Comparison of ENCODE assay signal across 8 cellular contexts in the genomic region with DNA sequence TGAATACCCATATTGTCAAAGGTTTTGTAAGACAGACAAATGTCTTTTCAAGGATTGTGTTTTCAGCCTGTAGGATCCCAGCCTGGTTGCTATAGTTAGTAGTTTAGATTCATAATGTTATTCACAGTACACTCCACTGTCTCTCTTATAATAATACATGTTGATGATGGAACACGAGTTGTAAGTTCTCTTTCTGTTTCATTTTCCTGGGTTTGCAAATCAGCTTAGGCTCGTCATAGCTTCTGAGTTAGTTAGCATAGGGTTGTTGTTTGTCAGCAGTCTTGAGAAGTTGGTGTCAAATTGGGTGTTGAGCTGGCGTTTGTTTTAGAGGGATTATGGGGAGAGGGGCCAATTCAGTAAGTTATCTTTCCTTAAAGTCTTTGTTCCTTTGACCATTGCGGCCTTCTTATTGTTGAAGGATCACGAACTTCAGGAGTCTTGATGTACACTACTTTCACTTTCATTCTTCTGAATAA. TPM values are rescaled to one million over a fixed set of nuclear protein-coding genes. Genes with fewer than 3 reads are reported as not detected.
DNase-seq lines count a peak whose midpoint lies in the region; ATAC-seq and TF ChIP-seq lines count a peak whose summit lies in the region.

No MANE protein-coding gene starts in this region.

- H3K4me3 Mint-ChIP-seq in natural killer cell = peak overlapping the region; percentile 94

- ATAC-seq in GM18505 (IDR thresholded peaks at IDR 0.05; ENCODE audit: unreplicated experiment) = peak; percentile 76
- peak; percentile 87 to 92 (median 88) for ATAC-seq in natural killer cell

- peak; percentile 78 for DNase-seq in GM23248
- DNase-seq in MM.1S = no peak
- no peak for DNase-seq in coronary artery (ENCODE audit: low spot score)
- peak; percentile 19 for DNase-seq in natural killer cell
- DNase-seq in pons (ENCODE audit: low spot score) = no peak
- no peak for DNase-seq in BE2C
- no peak for DNase-seq in amygdala (lab: John Stamatoyannopoulos, UW)

- H2AFZ ChIP-seq in GM23248 (peak overlapping the region; percentile 15; the same call in 1 of the 2 replicates), MM.1S (ENCODE audit: low read length) (no peak overlapping the region)

- intact Hi-C loops in natural killer cell (cut with micrococcal nuclease) = loop anchor here (5.0 kb wide), 1 partner anchor 42 kb away; no protein-coding TSS in a partner anchor

- H3K79me2 ChIP-seq in GM23248 (ENCODE audit: insufficient read depth) (peaks cover 95% of the 10 kb centered on the region), MM.1S (ENCODE audit: low read length) (peaks cover 50% of the 10 kb centered on the region)

- H3K4me2 ChIP-seq in GM23248 (ENCODE audit: unreplicated experiment) = peak overlapping the region; percentile 99
- 0 out of 2 replicates have a peak overlapping the region, but pooled peaks have one; percentile 3 for H3K4me2 ChIP-seq in MM.1S (ENCODE audit: low read depth, low read length)

- H3K27ac ChIP-seq in GM23248 (peak overlapping the region; percentile 80), MM.1S (ENCODE audit: low read length) (no peak overlapping the region), coronary artery (no peak overlapping the region)

- H4K20me1 ChIP-seq in GM23248 (ENCODE audit: insufficient read depth) (no peaks in the 10 kb centered on the region), MM.1S (ENCODE audit: insufficient read depth, low read length) (no peaks in the 10 kb centered on the region)

- no peaks in the 10 kb centered on the region for H3K36me3 Mint-ChIP-seq in natural killer cell

- H3K27ac Mint-ChIP-seq in natural killer cell = peak overlapping the region; percentile 93 to 96

- H3K9me3 Mint-ChIP-seq in natural killer cell = no peaks in the 10 kb centered on the region

- H3K36me3 ChIP-seq in GM23248 (ENCODE audit: low read depth) (no peaks in the 10 kb centered on the region), MM.1S (replicated peaks; ENCODE audit: insufficient read depth, low read length) (no peaks in the 10 kb centered on the region), BE2C (peaks cover 6% of the 10 kb centered on the region)

- H3K9me2 ChIP-seq in GM23248 (ENCODE audit: insufficient read depth) (no peaks in the 10 kb centered on the region), MM.1S (replicated peaks; ENCODE audit: insufficient read depth, low read length) (no peaks in the 10 kb centered on the region)

- peaks cover 61% of the 10 kb centered on the region for H3K4me1 ChIP-seq in GM23248 (ENCODE audit: insufficient read depth)
- no peaks in the 10 kb centered on the region for H3K4me1 ChIP-seq in MM.1S (ENCODE audit: low read length)
- H3K4me1 ChIP-seq in BE2C = no peaks in the 10 kb centered on the region

- H3K27me3 Mint-ChIP-seq in natural killer cell (ENCODE audit: low read depth in 2 of 2) = no peaks in the 10 kb centered on the region

- no peak for TF ChIP-seq CTCF in MM.1S (IDR thresholded peaks at IDR 0.05; ENCODE audit: low read length)
- TF ChIP-seq CTCF in coronary artery (IDR thresholded peaks at IDR 0.05) = no peak
- no peak for TF ChIP-seq CTCF in natural killer cell (IDR thresholded peaks at IDR 0.05)
- TF ChIP-seq CTCF in BE2C (IDR thresholded peaks at IDR 0.05; ENCODE audit: low read depth, low read length) = no peak

- in situ Hi-C loops in GM23248 (cut with MboI) = no loop called here

- peaks cover 67 to 70% of the 10 kb centered on the region in 2 donors for H3K4me1 Mint-ChIP-seq in natural killer cell

- H3F3A ChIP-seq in GM23248 (ENCODE audit: insufficient read depth) = peaks cover 53% of the 10 kb centered on the region
- no peaks in the 10 kb centered on the region for H3F3A ChIP-seq in MM.1S (ENCODE audit: insufficient read depth, low read length)

- H3K4me3 ChIP-seq in GM23248 (peak overlapping the region; percentile 82), MM.1S (ENCODE audit: low read length) (no peak overlapping the region), coronary artery (peak overlapping the region; percentile 49), BE2C (ENCODE audit: low read depth, low read length) (no peak overlapping the region)

- H3K9ac ChIP-seq in GM23248 = peak overlapping the region; percentile 84
- H3K9ac ChIP-seq in MM.1S (ENCODE audit: low read length) = no peak overlapping the region

- H3K9me3 ChIP-seq in GM23248 (ENCODE audit: low read depth) (no peaks in the 10 kb centered on the region), MM.1S (replicated peaks; ENCODE audit: insufficient read depth, low read length) (no peaks in the 10 kb centered on the region), BE2C (no peaks in the 10 kb centered on the region)

- H3K27me3 ChIP-seq in GM23248 (replicated peaks; ENCODE audit: insufficient read depth) (no peaks in the 10 kb centered on the region), MM.1S (replicated peaks; ENCODE audit: insufficient read depth, low read length) (no peaks in the 10 kb centered on the region), BE2C (no peaks in the 10 kb centered on the region)

- 6 to 11% methylated on average over 5 of the region's 5 CpGs for WGBS in GM23248 (ENCODE audit: low coverage in 1 of 2, low lambda C conversion rate in 2 of 2, missing lambda C conversion rate in 2 of 2), 2 experiments

- no peak for TF ChIP-seq POLR2A in GM18505 (IDR thresholded peaks at IDR 0.05; ENCODE audit: borderline replicate concordance, extremely low read depth, insufficient read depth, insufficient read length)

RNA-seq across cellular contexts. Expression of a gene that starts 45.8 kb away (rescaled TPM):
- 106 and 145 TPM in 2 replicates for total RNA-seq in GM23248 (2014; rRNA removed; shearing (Covaris generic))
- 12.6 and 13.6 TPM in 2 replicates for polyA plus RNA-seq in GM23248 (2016; fragmentation: Nextera tagmentation; extraction: Ambion mirVana)
- total RNA-seq in natural killer cell = 100 to 1,000 TPM; 148 to 174 (median 166) TPM
- 42.1 TPM for polyA plus RNA-seq in BE2C (2012; ENCODE audit: insufficient read depth, insufficient read length, low read depth)

Comparison
In these comparisons a context has a peak if more than half of its experiments do, and no peak if none do; other contexts are left out.
1. DNase-seq: peak in GM23248 (single experiment) and natural killer cell (single experiment); none in MM.1S (single experiment), coronary artery (single experiment), pons (single experiment), BE2C (single experiment) and amygdala (0 of 56).
2. H3K4me3 ChIP-seq: peak in GM23248 (single experiment) and coronary artery (single experiment); none in MM.1S (single experiment) and BE2C (single experiment).